19 cellular contexts compared by ENCODE assay signal in genomic region chr1:17549384-17549783, GRCh38. TPM values are rescaled to one million over a fixed set of nuclear protein-coding genes. Genes with fewer than 3 reads are reported as not detected.
"Had no signal": no experiment of that assay in that cellular context is flagged by ENCODE, and none has a peak within 500 bp of the region (broad histone marks: within the 10 kb centered on the region; RNA-seq: fewer than 3 reads in every experiment).

No MANE protein-coding gene starts in this region.

- H3K4me1 Mint-ChIP-seq: central memory CD8-positive, alpha-beta T cell; naive thymus-derived CD8-positive, alpha-beta T cell; stimulated activated naive B cell treated with anti-CD40 and anti-IgM and Interleukin-4, amounts not matched to agents 10 μg/mL and 1 μg/mL and 100 μg/mL, for 72 hours had no signal

- ATAC-seq: mucosa of descending colon; naive thymus-derived CD8-positive, alpha-beta T cell; stimulated activated naive B cell treated with anti-CD40 and anti-IgM and Interleukin-4, amounts not matched to agents 10 μg/mL and 1 μg/mL and 100 μg/mL, for 72 hours had no signal

- H3K27ac Mint-ChIP-seq: naive thymus-derived CD8-positive, alpha-beta T cell; stimulated activated naive B cell treated with anti-CD40 and anti-IgM and Interleukin-4, amounts not matched to agents 10 μg/mL and 1 μg/mL and 100 μg/mL, for 72 hours had no signal

- H3K4me3 ChIP-seq: esophagus squamous epithelium, mucosa of descending colon, sigmoid colon, skin epidermis, stomach, tibial nerve had no signal

- H3K9me3 Mint-ChIP-seq: central memory CD8-positive, alpha-beta T cell had no signal

- DNase-seq: effector memory CD4-positive, alpha-beta T cell; esophagus squamous epithelium; foreskin fibroblast; kidney glomerular epithelial cell; mammary epithelial cell; mucosa of descending colon; naive thymus-derived CD8-positive, alpha-beta T cell; posterior cingulate gyrus; sigmoid colon; stimulated activated CD4-positive, alpha-beta T cell treated with anti-CD3 and anti-CD28 coated beads, Interleukin-2, amount 100 ng/mL, for 24 hours; stimulated activated CD4-positive, alpha-beta T cell treated with anti-CD3 and anti-CD28 coated beads, Interleukin-4, amount 100 ng/mL, for 4 hours; stimulated activated naive B cell treated with anti-CD40 and anti-IgM and Interleukin-4, amounts not matched to agents 10 μg/mL and 1 μg/mL and 100 μg/mL, for 72 hours; stomach; substantia nigra had no signal

- H3K27me3 ChIP-seq: esophagus squamous epithelium, sigmoid colon, stomach, tibial nerve had no signal

- H3K36me3 ChIP-seq: neutrophil, sigmoid colon, stomach, tibial nerve had no signal

- H3K27ac ChIP-seq: epithelial cell of prostate, neutrophil had no signal

- H3K4me3 Mint-ChIP-seq: central memory CD8-positive, alpha-beta T cell; naive thymus-derived CD8-positive, alpha-beta T cell; stimulated activated naive B cell treated with anti-CD40 and anti-IgM and Interleukin-4, amounts not matched to agents 10 μg/mL and 1 μg/mL and 100 μg/mL, for 72 hours had no signal

- H3K36me3 Mint-ChIP-seq: naive thymus-derived CD8-positive, alpha-beta T cell; stimulated activated naive B cell treated with anti-CD40 and anti-IgM and Interleukin-4, amounts not matched to agents 10 μg/mL and 1 μg/mL and 100 μg/mL, for 72 hours had no signal

- H3K9me3 ChIP-seq: esophagus squamous epithelium, mucosa of descending colon, neutrophil, sigmoid colon, stomach, tibial nerve had no signal

RNA-seq across cellular contexts. Expression of gene ARHGEF10L, which starts 9.9 kb away (rescaled TPM):
- polyA plus RNA-seq: naive thymus-derived CD8-positive, alpha-beta T cell had no signal
